In the genomic region with DNA sequence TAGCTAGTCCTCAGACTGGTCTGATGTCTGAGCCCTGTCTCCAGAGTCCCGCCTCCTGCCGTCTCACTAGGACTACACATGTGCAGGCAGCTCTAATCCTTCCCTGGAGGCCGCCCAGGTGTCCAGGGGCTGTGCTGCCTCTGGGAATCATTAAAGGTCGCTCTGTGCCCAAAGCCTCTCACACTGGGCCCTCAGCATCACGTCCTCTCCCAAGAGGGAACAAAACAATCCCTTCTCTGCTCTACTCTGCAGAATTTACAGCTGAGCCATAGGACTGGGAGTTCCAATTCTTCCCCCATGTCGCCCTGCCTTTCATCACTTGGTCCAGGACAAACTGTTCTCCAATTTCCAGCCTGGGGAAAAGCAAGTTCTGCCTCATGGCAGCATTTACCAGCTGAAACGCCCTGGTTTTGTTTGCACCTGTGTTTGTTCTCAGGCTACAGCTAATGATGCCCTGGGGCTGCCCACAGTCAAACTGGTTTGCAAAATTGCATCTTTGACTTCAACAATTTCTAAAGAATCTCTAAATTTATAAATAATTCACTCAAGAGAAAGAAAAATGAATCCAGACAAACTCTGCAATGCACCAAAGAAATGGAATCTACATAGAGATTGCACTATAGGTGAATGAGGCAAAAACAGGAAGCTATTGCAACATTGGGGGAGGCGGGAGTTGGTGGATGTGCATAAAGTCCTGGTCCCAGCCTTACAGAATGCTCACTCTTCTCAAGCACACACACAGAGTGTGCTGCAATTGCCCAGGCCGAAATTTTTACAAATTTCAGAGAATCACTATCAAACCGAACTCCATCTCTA, we compare ENCODE assay signal across 10 cellular contexts. TPM values are rescaled to one million over a fixed set of nuclear protein-coding genes. Genes with fewer than 3 reads are reported as not detected.
A peak's percentile ranks its signal among the peaks of the same experiment; 100 is the strongest.
DNase-seq lines count a peak whose midpoint lies in the region; ATAC-seq, FAIRE-seq and TF ChIP-seq lines count a peak whose summit lies in the region.
"Had no signal": no experiment of that assay in that cellular context is flagged by ENCODE, and none has a peak within 500 bp of the region (broad histone marks: within the 10 kb centered on the region; RNA-seq: fewer than 3 reads in every experiment).

No MANE protein-coding gene starts in this region.

- peak overlapping the region; percentile 31; the same call in 2 of the 3 replicates for H3K4me2 ChIP-seq in A549
- H3K4me2 ChIP-seq in IMR-90 (ENCODE audit: low read depth, low read length): no peak overlapping the region
- peak overlapping the region; percentile 36; the same call in 1 of the 2 replicates for H3K4me2 ChIP-seq in OCI-LY1 (ENCODE audit: low read length)

- H3K9me2 ChIP-seq in OCI-LY1 (ENCODE audit: low read depth, low read length): no peaks in the 10 kb centered on the region

- H3K27ac Mint-ChIP-seq in effector memory CD8-positive, alpha-beta T cell: peak overlapping the region in 1 of 2 donors; percentile 17
- H3K27ac Mint-ChIP-seq: activated T-helper 2 cell treated with anti-CD3 and anti-CD28 coated beads, Interferon-gamma antibody, Interleukin-2, Interleukin-4, amounts not matched to agents 10 μg/mL and 5 μg/mL and 100 μg/mL, durations not matched to agents 14 hours and 24 hours and 36 hours had no signal

- H3K9me1 ChIP-seq in IMR-90 (ENCODE audit: insufficient read depth, low read length): no peaks in the 10 kb centered on the region

- H4K20me1 ChIP-seq in IMR-90 (ENCODE audit: insufficient read depth, low read length): no peaks in the 10 kb centered on the region
- no peaks in the 10 kb centered on the region for H4K20me1 ChIP-seq in OCI-LY1 (ENCODE audit: insufficient read depth, low read length)

- H3F3A ChIP-seq in OCI-LY1 (ENCODE audit: insufficient read depth, low read length): no peaks in the 10 kb centered on the region

- H3K79me2 ChIP-seq in OCI-LY1 (ENCODE audit: insufficient read depth, low read length): no peaks in the 10 kb centered on the region

- POLR2A ChIA-PET in A549 (lab: Yijun Ruan, JAX): interaction anchor here (0.8 kb wide), 1 partner anchor 40 kb away, joined by 3 read pairs; a partner anchor contains a TSS
- POLR2A ChIA-PET in IMR-90 (lab: Charles Lee; ENCODE audit: unreplicated experiment): no interaction called here

- H3K4me3 ChIP-seq in A549: no peak overlapping the region
- H3K4me3 ChIP-seq in IMR-90 (ENCODE audit: insufficient read depth, low read depth, low read length): no peak overlapping the region
- no peak overlapping the region for H3K4me3 ChIP-seq in OCI-LY1 (ENCODE audit: low read depth, low read length, poor library complexity, severe bottlenecking)
- no peak overlapping the region for H3K4me3 ChIP-seq in esophagus squamous epithelium

- no peak overlapping the region; the same call in 1 of the 2 replicates for H3K18ac ChIP-seq in IMR-90 (ENCODE audit: low read depth, low read length)

- TF ChIP-seq RAD21 in A549 (conservative IDR thresholded peaks at IDR 0.05 in 1 of 2, IDR thresholded peaks at IDR 0.05 in 1 of 2) (no peak), IMR-90 (IDR thresholded peaks at IDR 0.05; ENCODE audit: low read length) (no peak)

- H4K5ac ChIP-seq in IMR-90 (ENCODE audit: low read depth, low read length): no peak overlapping the region; the same call in 1 of the 2 replicates

- no peak overlapping the region for H3K23ac ChIP-seq in IMR-90 (ENCODE audit: low read depth, low read length)

- no peak for TF ChIP-seq CTCF in A549 (IDR thresholded peaks at IDR 0.05)
- TF ChIP-seq CTCF in IMR-90 (conservative IDR thresholded peaks at IDR 0.05; ENCODE audit: low read depth, low read length): no peak
- no peak for TF ChIP-seq CTCF in OCI-LY1 (IDR thresholded peaks at IDR 0.05; ENCODE audit: low read length)
- TF ChIP-seq CTCF in esophagus squamous epithelium (IDR thresholded peaks at IDR 0.05): no peak

- dilution Hi-C loops in IMR-90 (cut with HindIII; ENCODE audit: low sequenced_read_pairs, unreplicated experiment): no loop called here

- no peak for TF ChIP-seq EP300 in A549 (IDR thresholded peaks at IDR 0.05)

- no peak for ATAC-seq in A549
- peak; percentile 60 for ATAC-seq in IMR-90 (ENCODE audit: low read depth)
- ATAC-seq in effector memory CD8-positive, alpha-beta T cell (replicated peaks): no peak

- peak overlapping the region; percentile 37 to 61; a peak in 4 of 6 replicates for H3K27ac ChIP-seq in A549
- peak overlapping the region; percentile 29; the same call in 1 of the 2 replicates for H3K27ac ChIP-seq in IMR-90 (ENCODE audit: insufficient read depth, low read length)
- H3K27ac ChIP-seq in OCI-LY1 (ENCODE audit: low read depth, low read length, poor library complexity, severe bottlenecking): peak overlapping the region; percentile 53
- peak overlapping the region; percentile 19 to 76 (median 43) for H3K27ac ChIP-seq in esophagus squamous epithelium

- H4K91ac ChIP-seq in IMR-90 (ENCODE audit: insufficient read depth, low read depth, low read length): peak overlapping the region; percentile 54; the same call in 1 of the 2 replicates

- no peak overlapping the region for H2BK5ac ChIP-seq in IMR-90 (ENCODE audit: low read depth, low read length, poor library complexity, severe bottlenecking)

- H2BK20ac ChIP-seq in IMR-90 (ENCODE audit: low read depth, low read length): peak overlapping the region; percentile 29; the same call in 1 of the 2 replicates

- peaks cover 0 to 4% of the 10 kb centered on the region in 2 donors for H3K4me1 Mint-ChIP-seq in effector memory CD8-positive, alpha-beta T cell (ENCODE audit: low read depth in 2 of 2)

- no peaks in the 10 kb centered on the region for H3K9me3 Mint-ChIP-seq in effector memory CD8-positive, alpha-beta T cell
- H3K9me3 Mint-ChIP-seq: activated T-helper 2 cell treated with anti-CD3 and anti-CD28 coated beads, Interferon-gamma antibody, Interleukin-2, Interleukin-4, amounts not matched to agents 10 μg/mL and 5 μg/mL and 100 μg/mL, durations not matched to agents 14 hours and 24 hours and 36 hours had no signal

- H3K4ac ChIP-seq in IMR-90 (ENCODE audit: low read depth, low read length): peak overlapping the region; percentile 0; the same call in 1 of the 2 replicates

- H3K27me3 ChIP-seq in IMR-90 (ENCODE audit: control insufficient read depth, insufficient read depth, low read length) (no peaks in the 10 kb centered on the region), OCI-LY1 (ENCODE audit: insufficient read depth, low read length) (no peaks in the 10 kb centered on the region), esophagus squamous epithelium (no peaks in the 10 kb centered on the region)

- H2BK120ac ChIP-seq in IMR-90 (ENCODE audit: low read depth, low read length): peak overlapping the region; percentile 79

- in situ Hi-C loops in IMR-90 (cut with MboI; ENCODE audit: low sequenced_read_pairs): no loop called here

- no peaks in the 10 kb centered on the region for H3K36me3 Mint-ChIP-seq in effector memory CD8-positive, alpha-beta T cell (ENCODE audit: insufficient read depth)

- no TSS peak for BruUV-seq in IMR-90 (replicated peaks; lab: Mats Ljungman, UMichigan)

- FAIRE-seq in A549 (lab: Jason Lieb, UNC): no peak
- FAIRE-seq in HTR-8/SVneo (lab: Jason Lieb, UNC): no peak

- no peak overlapping the region for H3K56ac ChIP-seq in IMR-90 (ENCODE audit: extremely low read depth, insufficient read depth, low read length)

- no peak overlapping the region for H3K14ac ChIP-seq in IMR-90 (replicated peaks; ENCODE audit: low read depth, low read length)

- WGBS in A549 (ENCODE audit: missing lambda C conversion rate): 58% methylated on average over 8 of the region's 10 CpGs
- 81% methylated on average over 4 of the region's 10 CpGs; no CpG with 5 or more reads in 1 of the 2 experiments for WGBS in IMR-90 (ENCODE audit: extremely low coverage in 2 of 2, insufficient read length in 1 of 2), 2 experiments
- 36 to 46% methylated on average over 9 of the region's 10 CpGs for WGBS in esophagus squamous epithelium, 2 donors

- H3K9ac ChIP-seq in IMR-90 (ENCODE audit: low read depth, low read length) (no peak overlapping the region), OCI-LY1 (ENCODE audit: low read length) (no peak overlapping the region; the same call in 1 of the 2 replicates)

- TF ChIP-seq POLR2A in A549 (IDR thresholded peaks at IDR 0.05; ENCODE audit: low read length) (no peak), IMR-90 (IDR thresholded peaks at IDR 0.05; ENCODE audit: low read depth, low read length) (no peak), esophagus squamous epithelium (IDR thresholded peaks at IDR 0.05) (no peak)

- H2AK5ac ChIP-seq in IMR-90 (ENCODE audit: low read depth, low read length): no peak overlapping the region

- intact Hi-C loops in IMR-90 (cut with micrococcal nuclease): no loop called here
- intact Hi-C loops in esophagus squamous epithelium (cut with DNase I): no loop called here

- no peak overlapping the region for H3K4me3 Mint-ChIP-seq in effector memory CD8-positive, alpha-beta T cell

- DNase-seq in A549 (ENCODE audit: low read depth in 1 of 2, low spot score in 1 of 2) (no peak), IMR-90 (peak; percentile 49), esophagus squamous epithelium (lab: John Stamatoyannopoulos, UW) (no peak), NCI-H187 (lab: John Stamatoyannopoulos, UW) (no peak), HTR-8/SVneo (ENCODE audit: insufficient read length, low spot score) (no peak)
- no peak for DNase-seq in stimulated activated naive CD4-positive, alpha-beta T cell (lab: John Stamatoyannopoulos, UW)
- DNase-seq in effector memory CD8-positive, alpha-beta T cell: no peak
- DNase-seq: stimulated activated CD4-positive, alpha-beta T cell treated with anti-CD3 and anti-CD28 coated beads, Interleukin-2, amount 100 ng/mL, for 48 hours had no signal

- H2AFZ ChIP-seq in IMR-90 (replicated peaks; ENCODE audit: low read length, poor library complexity): no peak overlapping the region
- H2AFZ ChIP-seq in OCI-LY1 (ENCODE audit: low read length): no peak overlapping the region

- no peaks in the 10 kb centered on the region for H3K36me3 ChIP-seq in IMR-90 (ENCODE audit: control insufficient read depth, insufficient read depth, low read length)
- no peaks in the 10 kb centered on the region for H3K36me3 ChIP-seq in OCI-LY1 (ENCODE audit: insufficient read depth, low read length)
- no peaks in the 10 kb centered on the region for H3K36me3 ChIP-seq in esophagus squamous epithelium

- no peaks in the 10 kb centered on the region for H3K79me1 ChIP-seq in IMR-90 (ENCODE audit: low read depth in 1 of 2, low read length in 2 of 2)

- CTCF ChIA-PET in A549 (lab: Yijun Ruan, JAX): interaction anchor here (1.0 to 1.4 kb wide), 2 partner anchors 11 to 31 kb away, joined by 3 to 5 read pairs; no protein-coding TSS in a partner anchor
- CTCF ChIA-PET in IMR-90 (lab: Yijun Ruan, JAX): no interaction called here

- no peaks in the 10 kb centered on the region for H3K27me3 Mint-ChIP-seq in effector memory CD8-positive, alpha-beta T cell

- H2BK15ac ChIP-seq in IMR-90 (ENCODE audit: low read depth, low read length): no peak overlapping the region

- H3K9me3 ChIP-seq in A549 (no peaks in the 10 kb centered on the region), IMR-90 (ENCODE audit: control insufficient read depth, insufficient read depth, low read length) (no peaks in the 10 kb centered on the region), OCI-LY1 (ENCODE audit: low read length) (no peaks in the 10 kb centered on the region), esophagus squamous epithelium (no peaks in the 10 kb centered on the region)

- no peak overlapping the region for H4K8ac ChIP-seq in IMR-90 (ENCODE audit: low read depth in 2 of 2, low read length in 2 of 2)

- H3K4me1 ChIP-seq in A549: peaks cover 14% of the 10 kb centered on the region; the same call in 2 of the 3 replicates
- H3K4me1 ChIP-seq in IMR-90 (ENCODE audit: control insufficient read depth, insufficient read depth, low read length): peaks cover 4% of the 10 kb centered on the region; the same call in 1 of the 2 replicates
- peaks cover 23% of the 10 kb centered on the region for H3K4me1 ChIP-seq in OCI-LY1 (ENCODE audit: insufficient read depth, low read length, severe bottlenecking)
- H3K4me1 ChIP-seq in esophagus squamous epithelium: peaks cover 0 to 27% (median 6%) of the 10 kb centered on the region in 3 donors

- H2AK9ac ChIP-seq in IMR-90 (replicated peaks; ENCODE audit: low read depth, low read length, poor library complexity): no peak overlapping the region

RNA-seq across cellular contexts. Expression of a gene that starts 7.2 kb away (rescaled TPM):
- polyA plus RNA-seq in A549 (2011; rRNA removed) (185 and 272 TPM in 2 replicates), A549 (2017; fragmentation: RNase III; extraction: RNeasy Plus Mini Kit Qiagen cat#74134 plus additional on column Dnase treatment) (293 to 304 TPM (median 294 TPM) in 3 replicates), IMR-90 (2012; rRNA removed) (268 and 279 TPM in 2 replicates)
- 211 and 261 TPM in 2 replicates for polyA plus RNA-seq in A549 (2012; cell fraction: cytosol; rRNA removed)
- 116 and 120 TPM in 2 replicates for polyA plus RNA-seq in A549 (2012; cell fraction: nucleus; rRNA removed)
- polyA minus RNA-seq in A549 (2011; rRNA and poly(A)+ RNA removed): 23.9 and 24.5 TPM in 2 replicates
- total RNA-seq in IMR-90 (2012; rRNA removed) (65.4 and 131 TPM in 2 replicates), esophagus squamous epithelium (100 to 1,000 TPM; 147 to 234 (median 186) TPM)
- 176 and 281 TPM in 2 replicates for polyA plus RNA-seq in IMR-90 (2012; cell fraction: cytosol; rRNA removed)
- 72.6 and 119 TPM in 2 replicates for polyA plus RNA-seq in IMR-90 (2012; cell fraction: nucleus; rRNA removed; ENCODE audit: low replicate concordance)

RNA-seq across cellular contexts. Expression of a gene that starts 58.3 kb away (rescaled TPM):
- polyA plus RNA-seq in A549 (2011; rRNA removed) (6.3 and 6.5 TPM in 2 replicates), A549 (2017; fragmentation: RNase III; extraction: RNeasy Plus Mini Kit Qiagen cat#74134 plus additional on column Dnase treatment) (7.5 to 8.4 TPM (median 8.4 TPM) in 3 replicates), IMR-90 (2012; rRNA removed) (33.8 and 34.1 TPM in 2 replicates)
- 6.2 and 8.4 TPM in 2 replicates for polyA plus RNA-seq in A549 (2012; cell fraction: cytosol; rRNA removed)
- 17.8 and 25.6 TPM in 2 replicates for polyA plus RNA-seq in A549 (2012; cell fraction: nucleus; rRNA removed)
- 10.6 and 11.0 TPM in 2 replicates for polyA minus RNA-seq in A549 (2011; rRNA and poly(A)+ RNA removed)
- total RNA-seq in IMR-90 (2012; rRNA removed) (11.9 and 13.4 TPM in 2 replicates), esophagus squamous epithelium (10 to 100 TPM in 3 of 4 donors, 1 to 10 TPM in 1; 9.0 to 23.3 (median 14.3) TPM)
- 28.6 and 52.3 TPM in 2 replicates for polyA plus RNA-seq in IMR-90 (2012; cell fraction: cytosol; rRNA removed)
- polyA plus RNA-seq in IMR-90 (2012; cell fraction: nucleus; rRNA removed; ENCODE audit: low replicate concordance): 24.9 and 43.8 TPM in 2 replicates
